14 cellular contexts compared by ENCODE assay signal in the genomic region with DNA sequence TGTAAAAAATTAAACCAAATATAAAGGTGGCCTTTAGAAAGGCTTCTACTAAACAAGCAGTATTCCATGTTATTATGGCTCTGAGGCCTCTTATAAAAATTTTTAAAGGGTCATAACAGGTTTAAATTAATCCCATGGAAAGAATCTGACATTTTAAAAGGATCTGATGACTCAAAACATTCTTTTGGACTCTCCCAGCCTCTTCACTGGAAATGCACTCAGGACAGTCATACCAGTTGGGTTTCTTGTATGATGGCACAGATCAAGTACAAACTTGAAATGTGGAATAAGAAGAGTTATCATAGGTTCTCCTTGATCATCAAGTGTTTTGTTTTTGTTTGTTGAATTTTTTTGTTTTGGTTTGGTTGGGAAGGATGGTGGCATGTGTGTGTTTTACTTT. TPM values are rescaled to one million over a fixed set of nuclear protein-coding genes. Genes with fewer than 3 reads are reported as not detected.
DNase-seq lines count a peak whose midpoint lies in the region; ATAC-seq and TF ChIP-seq lines count a peak whose summit lies in the region.
"Had no signal": no experiment of that assay in that cellular context is flagged by ENCODE, and none has a peak within 500 bp of the region (broad histone marks: within the 10 kb centered on the region; RNA-seq: fewer than 3 reads in every experiment).

No MANE protein-coding gene starts in this region.

- BruUV-seq in HCT116 (replicated peaks; lab: Mats Ljungman, UMichigan), result no TSS peak

- no peak for TF ChIP-seq POLR2A in HCT116 (IDR thresholded peaks at IDR 0.05; ENCODE audit: borderline replicate concordance, extremely low read depth, insufficient read depth, insufficient read length)

- TF ChIP-seq CTCF in HCT116 (IDR thresholded peaks at IDR 0.05 in 2 of 3, conservative IDR thresholded peaks at IDR 0.05 in 1 of 3; ENCODE audit: borderline replicate concordance in 1 of 3, insufficient read depth in 1 of 3, low read depth in 2 of 3, low read length in 2 of 3) (no peak), foreskin fibroblast (IDR thresholded peaks at IDR 0.05; ENCODE audit: low read depth, low read length) (no peak), smooth muscle cell (IDR thresholded peaks at IDR 0.05; ENCODE audit: borderline replicate concordance, insufficient read depth, poor library complexity, severe bottlenecking) (no peak)

- POLR2A ChIA-PET in HCT116 (lab: Charles Lee), result no interaction called here
- POLR2A ChIA-PET in activated CD4-positive, alpha-beta T cell treated with anti-CD3 and anti-CD28 coated beads, Interleukin-2, amount 10 ng/mL, durations not matched to agents 7 days and 5 days (lab: Charles Lee), result no interaction called here

- H3K4me3 ChIP-seq in HCT116 (replicated peaks in 1 of 2; ENCODE audit: low read depth in 1 of 2, low read length in 2 of 2) (no peak overlapping the region), foreskin fibroblast (ENCODE audit: low read depth in 1 of 2, low read length in 2 of 2) (no peak overlapping the region), smooth muscle cell (no peak overlapping the region)
- H3K4me3 ChIP-seq: testis had no signal

- peaks cover 19% of the 10 kb centered on the region for H3K4me1 Mint-ChIP-seq in activated T-helper 1 cell treated with anti-CD3 and anti-CD28 coated beads, Interleukin-12 subunit alpha, Interleukin-12 subunit beta, Interleukin-2, Interleukin-4 antibody, amounts not matched to agents 30 ng/mL and 10 ng/mL and 1 ng/mL, durations not matched to agents 14 hours and 24 hours and 36 hours (ENCODE audit: low read depth)
- peaks cover 12% of the 10 kb centered on the region for H3K4me1 Mint-ChIP-seq in activated CD4-positive, alpha-beta T cell treated with anti-CD3 and anti-CD28 coated beads, Interleukin-2, amount 10 ng/mL, durations not matched to agents 7 days and 5 days
- H3K4me1 Mint-ChIP-seq: activated CD8-positive, alpha-beta memory T cell treated with anti-CD3 and anti-CD28 coated beads, Interleukin-2, amount 10 ng/mL, durations not matched to agents 7 days and 5 days had no signal

- TF ChIP-seq RAD21 in HCT116 (IDR thresholded peaks at IDR 0.05; ENCODE audit: low read depth), result no peak

- CTCF ChIA-PET in HCT116 (lab: Charles Lee), result no interaction called here
- CTCF ChIA-PET in activated CD4-positive, alpha-beta T cell treated with anti-CD3 and anti-CD28 coated beads, Interleukin-2, amount 10 ng/mL, durations not matched to agents 7 days and 5 days (lab: Charles Lee), result no interaction called here

- H3K27ac ChIP-seq in HCT116 (ENCODE audit: low read depth, low read length), result no peak overlapping the region; the same call in 1 of the 2 replicates
- H3K27ac ChIP-seq in smooth muscle cell (ENCODE audit: low read depth), result peak overlapping the region; percentile 84
- H3K27ac ChIP-seq: testis had no signal

- H3K9me3 ChIP-seq in HCT116 (ENCODE audit: control insufficient read depth in 1 of 2, insufficient read depth in 1 of 2, low read depth in 1 of 2, low read length in 2 of 2), result no peaks in the 10 kb centered on the region
- H3K9me3 ChIP-seq in smooth muscle cell (replicated peaks; ENCODE audit: low read depth), result no peaks in the 10 kb centered on the region
- H3K9me3 ChIP-seq: testis had no signal

- ATAC-seq in HCT116 (no peak; the same call in 1 of the 2 replicates), GM21528 (IDR thresholded peaks at IDR 0.05; ENCODE audit: low FRiP score, unreplicated experiment) (no peak)
- ATAC-seq: activated CD8-positive, alpha-beta memory T cell treated with anti-CD3 and anti-CD28 coated beads, Interleukin-2, amount 10 ng/mL, durations not matched to agents 7 days and 5 days had no signal

- H3K79me2 ChIP-seq in HCT116 (ENCODE audit: insufficient read depth, low read length) (peaks cover 72% of the 10 kb centered on the region), smooth muscle cell (ENCODE audit: low read depth) (peaks cover 85% of the 10 kb centered on the region)

- no peak for DNase-seq in HCT116 (ENCODE audit: low read depth, low spot score)
- no peak for DNase-seq in activated T-helper 1 cell treated with anti-CD3 and anti-CD28 coated beads, Interleukin-12 subunit alpha, Interleukin-12 subunit beta, Interleukin-2, Interleukin-4 antibody, amounts not matched to agents 30 ng/mL and 10 ng/mL and 1 ng/mL, durations not matched to agents 14 hours and 24 hours and 36 hours (ENCODE audit: low spot score)
- DNase-seq in foreskin fibroblast, result peak; percentile 41 to 69
- no peak for DNase-seq in smooth muscle cell (lab: John Stamatoyannopoulos, UW; ENCODE audit: unreplicated experiment)
- DNase-seq in NCI-H82 (lab: John Stamatoyannopoulos, UW), result no peak
- no peak for DNase-seq in DMS153 (lab: John Stamatoyannopoulos, UW)
- DNase-seq in activated CD4-positive, alpha-beta T cell treated with anti-CD3 and anti-CD28 coated beads, Interleukin-2, amount 10 ng/mL, durations not matched to agents 7 days and 5 days, result no peak
- DNase-seq: activated CD8-positive, alpha-beta memory T cell treated with anti-CD3 and anti-CD28 coated beads, Interleukin-2, amount 10 ng/mL, durations not matched to agents 7 days and 5 days; effector CD4-positive, alpha-beta T cell; left ventricle myocardium superior; NCI-H146; Right ventricle myocardium superior; testis had no signal

- peak overlapping the region; percentile 61 for H3K27ac Mint-ChIP-seq in activated T-helper 1 cell treated with anti-CD3 and anti-CD28 coated beads, Interleukin-12 subunit alpha, Interleukin-12 subunit beta, Interleukin-2, Interleukin-4 antibody, amounts not matched to agents 30 ng/mL and 10 ng/mL and 1 ng/mL, durations not matched to agents 14 hours and 24 hours and 36 hours
- no peak overlapping the region for H3K27ac Mint-ChIP-seq in activated CD4-positive, alpha-beta T cell treated with anti-CD3 and anti-CD28 coated beads, Interleukin-2, amount 10 ng/mL, durations not matched to agents 7 days and 5 days
- H3K27ac Mint-ChIP-seq: activated CD8-positive, alpha-beta memory T cell treated with anti-CD3 and anti-CD28 coated beads, Interleukin-2, amount 10 ng/mL, durations not matched to agents 7 days and 5 days had no signal

- H3K4me1 ChIP-seq in HCT116 (ENCODE audit: control insufficient read depth in 1 of 2, insufficient read depth in 2 of 2, low read length in 2 of 2), result peaks cover 8 to 20% of the 10 kb centered on the region in 2 experiments
- H3K4me1 ChIP-seq in smooth muscle cell (ENCODE audit: low read depth), result peaks cover 10% of the 10 kb centered on the region
- H3K4me1 ChIP-seq: testis had no signal

- H4K20me1 ChIP-seq in HCT116 (ENCODE audit: insufficient read depth) (no peaks in the 10 kb centered on the region), smooth muscle cell (ENCODE audit: low read depth) (peaks cover 95% of the 10 kb centered on the region)

- no peaks in the 10 kb centered on the region for H3K27me3 Mint-ChIP-seq in activated T-helper 1 cell treated with anti-CD3 and anti-CD28 coated beads, Interleukin-12 subunit alpha, Interleukin-12 subunit beta, Interleukin-2, Interleukin-4 antibody, amounts not matched to agents 30 ng/mL and 10 ng/mL and 1 ng/mL, durations not matched to agents 14 hours and 24 hours and 36 hours (ENCODE audit: insufficient read depth)
- H3K27me3 Mint-ChIP-seq in activated CD4-positive, alpha-beta T cell treated with anti-CD3 and anti-CD28 coated beads, Interleukin-2, amount 10 ng/mL, durations not matched to agents 7 days and 5 days, result no peaks in the 10 kb centered on the region
- H3K27me3 Mint-ChIP-seq: activated CD8-positive, alpha-beta memory T cell treated with anti-CD3 and anti-CD28 coated beads, Interleukin-2, amount 10 ng/mL, durations not matched to agents 7 days and 5 days had no signal

- intact Hi-C loops in HCT116 (cut with micrococcal nuclease), result no loop called here
- intact Hi-C loops in activated T-helper 1 cell treated with anti-CD3 and anti-CD28 coated beads, Interleukin-12 subunit alpha, Interleukin-12 subunit beta, Interleukin-2, Interleukin-4 antibody, amounts not matched to agents 30 ng/mL and 10 ng/mL and 1 ng/mL, durations not matched to agents 14 hours and 24 hours and 36 hours (cut with micrococcal nuclease), result no loop called here

- no peaks in the 10 kb centered on the region for H3K9me2 ChIP-seq in HCT116 (ENCODE audit: insufficient read depth)

- H3K36me3 Mint-ChIP-seq in activated T-helper 1 cell treated with anti-CD3 and anti-CD28 coated beads, Interleukin-12 subunit alpha, Interleukin-12 subunit beta, Interleukin-2, Interleukin-4 antibody, amounts not matched to agents 30 ng/mL and 10 ng/mL and 1 ng/mL, durations not matched to agents 14 hours and 24 hours and 36 hours (ENCODE audit: low read depth), result peaks cover 3% of the 10 kb centered on the region
- peaks cover 7% of the 10 kb centered on the region for H3K36me3 Mint-ChIP-seq in activated CD4-positive, alpha-beta T cell treated with anti-CD3 and anti-CD28 coated beads, Interleukin-2, amount 10 ng/mL, durations not matched to agents 7 days and 5 days (ENCODE audit: low read depth)

- H3K9ac ChIP-seq in HCT116 (ENCODE audit: low read length), result no peak overlapping the region
- peak overlapping the region; percentile 7 for H3K9ac ChIP-seq in smooth muscle cell (ENCODE audit: low read depth)

- H3K27me3 ChIP-seq in HCT116 (ENCODE audit: insufficient read depth, low read length), result no peaks in the 10 kb centered on the region
- no peaks in the 10 kb centered on the region for H3K27me3 ChIP-seq in smooth muscle cell (ENCODE audit: low read depth)
- H3K27me3 ChIP-seq: testis had no signal

- H3K36me3 ChIP-seq in HCT116 (ENCODE audit: control insufficient read depth in 1 of 2, insufficient read depth in 2 of 2, low read length in 2 of 2), result no peaks in the 10 kb centered on the region
- H3K36me3 ChIP-seq in smooth muscle cell (ENCODE audit: low read depth), result no peaks in the 10 kb centered on the region

- H3K4me2 ChIP-seq in HCT116 (ENCODE audit: low read length) (peak overlapping the region; percentile 12; the same call in 1 of the 2 replicates), smooth muscle cell (peak overlapping the region; percentile 52)

- no peak overlapping the region for H3K4me3 Mint-ChIP-seq in activated T-helper 1 cell treated with anti-CD3 and anti-CD28 coated beads, Interleukin-12 subunit alpha, Interleukin-12 subunit beta, Interleukin-2, Interleukin-4 antibody, amounts not matched to agents 30 ng/mL and 10 ng/mL and 1 ng/mL, durations not matched to agents 14 hours and 24 hours and 36 hours
- H3K4me3 Mint-ChIP-seq in activated CD4-positive, alpha-beta T cell treated with anti-CD3 and anti-CD28 coated beads, Interleukin-2, amount 10 ng/mL, durations not matched to agents 7 days and 5 days, result no peak overlapping the region
- H3K4me3 Mint-ChIP-seq: activated CD8-positive, alpha-beta memory T cell treated with anti-CD3 and anti-CD28 coated beads, Interleukin-2, amount 10 ng/mL, durations not matched to agents 7 days and 5 days had no signal

- H3F3A ChIP-seq in smooth muscle cell (ENCODE audit: low read depth), result no peaks in the 10 kb centered on the region

- no peak overlapping the region for H2AFZ ChIP-seq in HCT116 (ENCODE audit: low read depth, low read length, poor library complexity, severe bottlenecking)
- no peak overlapping the region for H2AFZ ChIP-seq in smooth muscle cell (ENCODE audit: low read depth)

- RAD21 ChIA-PET in HCT116 (lab: Charles Lee; ENCODE audit: low non-redundant PET in 1 of 2, low total read pairs in 2 of 2, uncharacterized antibody in 2 of 2, unreplicated experiment in 2 of 2), result no interaction called here

- no peaks in the 10 kb centered on the region for H3K9me3 Mint-ChIP-seq in activated T-helper 1 cell treated with anti-CD3 and anti-CD28 coated beads, Interleukin-12 subunit alpha, Interleukin-12 subunit beta, Interleukin-2, Interleukin-4 antibody, amounts not matched to agents 30 ng/mL and 10 ng/mL and 1 ng/mL, durations not matched to agents 14 hours and 24 hours and 36 hours
- H3K9me3 Mint-ChIP-seq in activated CD4-positive, alpha-beta T cell treated with anti-CD3 and anti-CD28 coated beads, Interleukin-2, amount 10 ng/mL, durations not matched to agents 7 days and 5 days, result no peaks in the 10 kb centered on the region

RNA-seq across cellular contexts. Expression of a gene that starts 50.8 kb away (rescaled TPM):
- total RNA-seq in HCT116 (2021; ENCODE audit: unreplicated experiment), result 45.0 TPM
- 9.8 and 14.3 TPM in 2 replicates for polyA plus RNA-seq in HCT116 (2012)
- 46.3 and 47.6 TPM in 2 replicates for total RNA-seq in activated T-helper 1 cell treated with anti-CD3 and anti-CD28 coated beads, Interleukin-12 subunit alpha, Interleukin-12 subunit beta, Interleukin-2, Interleukin-4 antibody, amounts not matched to agents 30 ng/mL and 10 ng/mL and 1 ng/mL, durations not matched to agents 14 hours and 24 hours and 36 hours
- total RNA-seq in smooth muscle cell, result 25.7 and 47.7 TPM in 2 replicates
- polyA plus RNA-seq in smooth muscle cell, result 30.4 and 31.7 TPM in 2 replicates
- 10 to 100 TPM; 45.5 to 49.6 TPM for total RNA-seq in activated CD4-positive, alpha-beta T cell treated with anti-CD3 and anti-CD28 coated beads, Interleukin-2, amount 10 ng/mL, durations not matched to agents 7 days and 5 days

Comparison
In these comparisons a context has a peak if more than half of its experiments do, and no peak if none do; other contexts are left out.
1. DNase-seq: peak in foreskin fibroblast (2 of 2); none in HCT116 (single experiment), activated T-helper 1 cell treated with anti-CD3 and anti-CD28 coated beads, Interleukin-12 subunit alpha, Interleukin-12 subunit beta, Interleukin-2, Interleukin-4 antibody, amounts not matched to agents 30 ng/mL and 10 ng/mL and 1 ng/mL, durations not matched to agents 14 hours and 24 hours and 36 hours (single experiment), smooth muscle cell (single experiment), NCI-H82 (single experiment), DMS153 (single experiment) and activated CD4-positive, alpha-beta T cell treated with anti-CD3 and anti-CD28 coated beads, Interleukin-2, amount 10 ng/mL, durations not matched to agents 7 days and 5 days (single experiment).